ENCODE assay signal across 9 cellular contexts in genomic region chr11:44632466-44633123, GRCh38.
A peak's percentile ranks its signal among the peaks of the same experiment; 100 is the strongest.
DNase-seq lines count a peak whose midpoint lies in the region; ATAC-seq and TF ChIP-seq lines count a peak whose summit lies in the region.
"Had no signal": no experiment of that assay in that cellular context is flagged by ENCODE, and none has a peak within 500 bp of the region (broad histone marks: within the 10 kb centered on the region; RNA-seq: fewer than 3 reads in every experiment).

No MANE protein-coding gene starts in this region.

- no peaks in the 10 kb centered on the region for H3K9me3 Mint-ChIP-seq in endothelial cell (ENCODE audit: unreplicated experiment)
- H3K9me3 Mint-ChIP-seq in naive thymus-derived CD4-positive, alpha-beta T cell: peaks cover 0 to 1% (median 0%) of the 10 kb centered on the region in 11 donors

- H3K36me3 ChIP-seq in naive thymus-derived CD4-positive, alpha-beta T cell (ENCODE audit: control insufficient read depth in 2 of 3, insufficient read depth in 3 of 3, low read length in 3 of 3): no peaks in the 10 kb centered on the region
- H3K36me3 ChIP-seq: SJCRH30, suprapubic skin had no signal

- no peak overlapping the region for H3K4me3 Mint-ChIP-seq in endothelial cell (ENCODE audit: unreplicated experiment)
- no peak overlapping the region for H3K4me3 Mint-ChIP-seq in naive thymus-derived CD4-positive, alpha-beta T cell

- peaks cover 38% of the 10 kb centered on the region for H3K4me1 Mint-ChIP-seq in endothelial cell (ENCODE audit: unreplicated experiment)
- peaks cover 2 to 23% (median 11%) of the 10 kb centered on the region in 7 donors for H3K4me1 Mint-ChIP-seq in naive thymus-derived CD4-positive, alpha-beta T cell

- H3K9me3 ChIP-seq in naive thymus-derived CD4-positive, alpha-beta T cell (ENCODE audit: control insufficient read depth in 2 of 3, low read length in 3 of 3): no peaks in the 10 kb centered on the region
- H3K9me3 ChIP-seq: SJCRH30, suprapubic skin had no signal

- intact Hi-C loops in naive thymus-derived CD4-positive, alpha-beta T cell (cut with micrococcal nuclease): loop anchor here (1.0 to 10.0 kb wide), 5 partner anchors 75 to 348 kb away; partner anchors contain the start of gene TSPAN18 (in 1 of the 2)

- ATAC-seq in GM21515 (IDR thresholded peaks at IDR 0.05; ENCODE audit: unreplicated experiment) (peak; percentile 59), HG03442 (IDR thresholded peaks at IDR 0.05; ENCODE audit: unreplicated experiment) (no peak)
- ATAC-seq in naive thymus-derived CD4-positive, alpha-beta T cell: peak; percentile 66
- ATAC-seq in activated CD4-positive, CD25-positive, alpha-beta regulatory T cell treated with anti-CD3 and anti-CD28 coated beads, Interleukin-2, amount 50 U/mL, for 24 hours: no peak

- POLR2A ChIA-PET in naive thymus-derived CD4-positive, alpha-beta T cell (lab: Charles Lee): no interaction called here

- peak; percentile 54 for DNase-seq in RPMI8226
- peak; percentile 56 for DNase-seq in endothelial cell (ENCODE audit: low spot score)
- peak in 3 of 9 donors; percentile 28 to 29 (median 28) for DNase-seq in naive thymus-derived CD4-positive, alpha-beta T cell
- no peak for DNase-seq in NCI-H2029 treated with DMSO at 0.1 percent for 48 hours (lab: John Stamatoyannopoulos, UW)

- no peak overlapping the region for H3K27ac Mint-ChIP-seq in endothelial cell (ENCODE audit: unreplicated experiment)
- H3K27ac Mint-ChIP-seq in naive thymus-derived CD4-positive, alpha-beta T cell: no peak overlapping the region

- H3K27me3 Mint-ChIP-seq in endothelial cell (ENCODE audit: unreplicated experiment): peaks cover 13% of the 10 kb centered on the region
- H3K27me3 Mint-ChIP-seq in naive thymus-derived CD4-positive, alpha-beta T cell: peaks cover 0 to 16% (median 0%) of the 10 kb centered on the region in 5 donors

- H3K4me3 ChIP-seq in naive thymus-derived CD4-positive, alpha-beta T cell (ENCODE audit: low read length): no peak overlapping the region
- H3K4me3 ChIP-seq: SJCRH30, suprapubic skin had no signal

- CTCF ChIA-PET in naive thymus-derived CD4-positive, alpha-beta T cell (lab: Charles Lee): interaction anchor here (0.6 to 1.4 kb wide), 5 partner anchors 72 to 279 kb away, joined by 3 to 5 read pairs (median 3); no protein-coding TSS in a partner anchor

- H3K36me3 Mint-ChIP-seq in endothelial cell (ENCODE audit: low read depth, unreplicated experiment): peaks cover 3% of the 10 kb centered on the region
- no peaks in the 10 kb centered on the region for H3K36me3 Mint-ChIP-seq in naive thymus-derived CD4-positive, alpha-beta T cell

- TF ChIP-seq CTCF in endothelial cell (IDR thresholded peaks at IDR 0.05; ENCODE audit: unreplicated experiment): no peak

- H3K27me3 ChIP-seq in naive thymus-derived CD4-positive, alpha-beta T cell (ENCODE audit: control insufficient read depth in 2 of 2, insufficient read depth in 2 of 2, low read length in 2 of 2): no peaks in the 10 kb centered on the region
- H3K27me3 ChIP-seq: SJCRH30, suprapubic skin had no signal

- no peaks in the 10 kb centered on the region for H3K4me1 ChIP-seq in naive thymus-derived CD4-positive, alpha-beta T cell (ENCODE audit: control insufficient read depth in 2 of 2, insufficient read depth in 2 of 2, low read length in 2 of 2)

- no peak overlapping the region for H3K27ac ChIP-seq in naive thymus-derived CD4-positive, alpha-beta T cell (ENCODE audit: low read depth, low read length)
- H3K27ac ChIP-seq: SJCRH30, suprapubic skin had no signal

Comparison
In these comparisons a context has a peak if more than half of its experiments do, and no peak if none do; other contexts are left out.
1. ATAC-seq: peak in GM21515 (single experiment) and naive thymus-derived CD4-positive, alpha-beta T cell (single experiment); none in HG03442 (single experiment) and activated CD4-positive, CD25-positive, alpha-beta regulatory T cell treated with anti-CD3 and anti-CD28 coated beads, Interleukin-2, amount 50 U/mL, for 24 hours (0 of 2).